Comparison of ENCODE assay signal across 8 cellular contexts in genomic region chr19:4007836-4008539, GRCh38. TPM values are rescaled to one million over a fixed set of nuclear protein-coding genes. Genes with fewer than 3 reads are reported as not detected.
DNase-seq lines count a peak whose midpoint lies in the region; ATAC-seq and TF ChIP-seq lines count a peak whose summit lies in the region.

No MANE protein-coding gene starts in this region.

- DNase-seq in NCI-H1092 treated with DMSO at 0.1 percent for 48 hours (lab: John Stamatoyannopoulos, UW) (peak; percentile 1), NCI-H1092 (lab: John Stamatoyannopoulos, UW) (no peak), epithelial cell of proximal tubule (ENCODE audit: low read depth) (no peak), DMS153 treated with DMSO at 0.1 percent for 48 hours (lab: John Stamatoyannopoulos, UW; ENCODE audit: unreplicated experiment) (no peak), NCI-H128 (lab: John Stamatoyannopoulos, UW; ENCODE audit: unreplicated experiment) (no peak)

- peak overlapping the region; percentile 57 to 77 (median 61) for H3K27ac Mint-ChIP-seq in nephron

- TF ChIP-seq CTCF in WI38 (IDR thresholded peaks at IDR 0.05; ENCODE audit: low read depth, low read length): no peak
- TF ChIP-seq CTCF in epithelial cell of proximal tubule (conservative IDR thresholded peaks at IDR 0.05; ENCODE audit: low read depth, low read length): no peak
- TF ChIP-seq CTCF in nephron (IDR thresholded peaks at IDR 0.05; ENCODE audit: unreplicated experiment in 3 of 3): no peak

- peak overlapping the region; percentile 85 to 97 (median 96) for H3K4me3 Mint-ChIP-seq in nephron

- H3K4me1 Mint-ChIP-seq in nephron: peaks cover 31% of the 10 kb centered on the region

- ATAC-seq in HG03064 (IDR thresholded peaks at IDR 0.05; ENCODE audit: low read depth, unreplicated experiment): peak; percentile 4

- H3K27me3 Mint-ChIP-seq in nephron (ENCODE audit: low read depth): no peaks in the 10 kb centered on the region

- no peaks in the 10 kb centered on the region for H3K9me3 Mint-ChIP-seq in nephron

- H3K4me3 ChIP-seq in WI38 (ENCODE audit: low read depth, low read length): peak overlapping the region; percentile 93
- peak overlapping the region; percentile 82 for H3K4me3 ChIP-seq in epithelial cell of proximal tubule (ENCODE audit: low read depth, low read length)

- H3K36me3 Mint-ChIP-seq in nephron (ENCODE audit: low read depth): peaks cover 2% of the 10 kb centered on the region

RNA-seq across cellular contexts. Expression of gene PIAS4, which starts 0.5 kb away (rescaled TPM):
- 26.7 and 31.5 TPM in 2 replicates for total RNA-seq in epithelial cell of proximal tubule

RNA-seq across cellular contexts. Expression of gene EEF2, which starts 22.7 kb away (rescaled TPM):
- total RNA-seq in epithelial cell of proximal tubule: 1,327 and 1,998 TPM in 2 replicates

RNA-seq across cellular contexts. Expression of gene DAPK3, which starts 37.1 kb away (rescaled TPM):
- total RNA-seq in epithelial cell of proximal tubule: 112 and 124 TPM in 2 replicates

RNA-seq across cellular contexts. Expression of gene ZBTB7A, which starts 58.7 kb away (rescaled TPM):
- 22.1 and 28.1 TPM in 2 replicates for total RNA-seq in epithelial cell of proximal tubule
